11 cellular contexts compared by ENCODE assay signal in genomic region chr5:57816108-57816507, GRCh38.
DNase-seq lines count a peak whose midpoint lies in the region; ATAC-seq and TF ChIP-seq lines count a peak whose summit lies in the region.
"Had no signal": no experiment of that assay in that cellular context is flagged by ENCODE, and none has a peak within 500 bp of the region (broad histone marks: within the 10 kb centered on the region; RNA-seq: fewer than 3 reads in every experiment).

No MANE protein-coding gene starts in this region.

- H3K4me1 ChIP-seq in heart left ventricle (peaks cover 0 to 29% (median 6%) of the 10 kb centered on the region in 12 donors), right atrium auricular region (peaks cover 0 to 16% of the 10 kb centered on the region in 2 donors)

- H3K27me3 ChIP-seq in heart left ventricle (no peaks in the 10 kb centered on the region), right atrium auricular region (no peaks in the 10 kb centered on the region)

- H3K4me3 Mint-ChIP-seq in type B pancreatic cell, result no peak overlapping the region
- H3K4me3 Mint-ChIP-seq: B cell, naive B cell had no signal

- H3K36me3 Mint-ChIP-seq in type B pancreatic cell, result no peaks in the 10 kb centered on the region
- H3K36me3 Mint-ChIP-seq: naive B cell had no signal

- no peak for TF ChIP-seq CTCF in heart left ventricle (IDR thresholded peaks at IDR 0.05)
- no peak for TF ChIP-seq CTCF in right atrium auricular region (IDR thresholded peaks at IDR 0.05)
- TF ChIP-seq CTCF in foreskin fibroblast (IDR thresholded peaks at IDR 0.05; ENCODE audit: low read depth, low read length), result no peak
- no peak for TF ChIP-seq CTCF in type B pancreatic cell (conservative IDR thresholded peaks at IDR 0.05)

- no peak for DNase-seq in heart left ventricle
- DNase-seq in right atrium auricular region (ENCODE audit: low spot score), result no peak
- peak; percentile 56 for DNase-seq in T1000 (lab: John Stamatoyannopoulos, UW)
- DNase-seq in foreskin fibroblast, result peak; percentile 92 to 95
- no peak for DNase-seq in type B pancreatic cell (ENCODE audit: extremely low spot score, unreplicated experiment)
- DNase-seq in substantia nigra (lab: John Stamatoyannopoulos, UW), result no peak
- no peak for DNase-seq in C1 segment of cervical spinal cord (lab: John Stamatoyannopoulos, UW)
- DNase-seq: naive B cell, T-helper 1 cell had no signal

- H3K27ac Mint-ChIP-seq in type B pancreatic cell, result peak overlapping the region; percentile 65
- H3K27ac Mint-ChIP-seq: B cell, naive B cell had no signal

- no peak for TF ChIP-seq POLR2A in heart left ventricle (IDR thresholded peaks at IDR 0.05)

- H3K36me3 ChIP-seq in heart left ventricle (no peaks in the 10 kb centered on the region), right atrium auricular region (no peaks in the 10 kb centered on the region)

- H3K27me3 Mint-ChIP-seq in type B pancreatic cell, result no peaks in the 10 kb centered on the region
- H3K27me3 Mint-ChIP-seq: B cell, naive B cell had no signal

- intact Hi-C loops in heart left ventricle (cut with DNase I), result no loop called here

- peaks cover 4% of the 10 kb centered on the region for H3K4me1 Mint-ChIP-seq in type B pancreatic cell (ENCODE audit: unreplicated experiment)
- H3K4me1 Mint-ChIP-seq: B cell, naive B cell had no signal

- H3K9me3 ChIP-seq in heart left ventricle, result peaks cover 0 to 21% (median 6%) of the 10 kb centered on the region in 12 donors
- H3K9me3 ChIP-seq in right atrium auricular region, result peaks cover 0 to 7% of the 10 kb centered on the region in 2 donors

- H3K27ac ChIP-seq in heart left ventricle (no peak overlapping the region), right atrium auricular region (peak overlapping the region in 1 of 2 donors; percentile 29), substantia nigra (ENCODE audit: low read depth, low read length, poor library complexity, severe bottlenecking) (no peak overlapping the region)

- no peaks in the 10 kb centered on the region for H3K9me3 Mint-ChIP-seq in type B pancreatic cell

- H3K4me3 ChIP-seq in heart left ventricle (no peak overlapping the region), right atrium auricular region (no peak overlapping the region), foreskin fibroblast (ENCODE audit: low read depth in 1 of 2, low read length in 2 of 2) (no peak overlapping the region)

- ATAC-seq in heart left ventricle (peak; percentile 51 to 81 (median 61)), HG02884 (IDR thresholded peaks at IDR 0.05; ENCODE audit: unreplicated experiment) (no peak)

Comparison
In these comparisons a context has a peak if more than half of its experiments do, and no peak if none do; other contexts are left out.
1. DNase-seq: peak in T1000 (single experiment) and foreskin fibroblast (2 of 2); none in heart left ventricle (0 of 5), right atrium auricular region (single experiment), type B pancreatic cell (single experiment), substantia nigra (0 of 49) and C1 segment of cervical spinal cord (0 of 14).